ENCODE assay signal across 12 cellular contexts in the genomic region with DNA sequence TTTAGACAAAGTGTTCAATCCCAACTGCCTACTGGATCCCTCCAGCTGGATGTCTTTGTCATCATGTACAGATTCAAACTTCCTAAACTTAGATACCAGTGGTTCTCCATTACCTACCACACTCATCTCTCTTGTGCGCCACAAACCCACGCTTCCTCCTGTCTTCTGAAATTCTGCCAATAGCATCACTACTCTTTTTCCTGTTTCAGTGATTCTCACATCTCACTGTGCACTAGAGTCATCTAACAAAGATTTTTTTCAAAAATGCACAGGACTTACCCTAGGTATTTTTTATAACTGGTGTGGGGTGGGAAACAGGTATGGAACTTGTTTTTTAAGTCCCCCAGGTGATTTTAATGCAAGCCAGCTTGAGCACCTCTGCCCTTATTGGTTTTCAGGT. TPM values are rescaled to one million over a fixed set of nuclear protein-coding genes. Genes with fewer than 3 reads are reported as not detected.
DNase-seq lines count a peak whose midpoint lies in the region; ATAC-seq, FAIRE-seq and TF ChIP-seq lines count a peak whose summit lies in the region.
"Had no signal": no experiment of that assay in that cellular context is flagged by ENCODE, and none has a peak within 500 bp of the region (broad histone marks: within the 10 kb centered on the region; RNA-seq: fewer than 3 reads in every experiment).

No MANE protein-coding gene starts in this region.

- intact Hi-C loops in endothelial cell of umbilical vein (cut with micrococcal nuclease), result no loop called here

- no peak overlapping the region for H3K4me2 ChIP-seq in endothelial cell of umbilical vein (ENCODE audit: insufficient read depth, low read length)

- DNase-seq in ELR (ENCODE audit: low read depth), result peak; percentile 15
- DNase-seq in WERI-Rb-1, result no peak
- DNase-seq in endothelial cell of umbilical vein (ENCODE audit: low read depth, low spot score), result no peak
- DNase-seq in substantia nigra (lab: John Stamatoyannopoulos, UW), result no peak
- no peak for DNase-seq in COR-L47 (lab: John Stamatoyannopoulos, UW)
- DNase-seq: Calu3, NCI-H1105 treated with DMSO at 0.1 percent for 48 hours, NCI-H524 treated with DMSO at 0.1 percent for 48 hours, SHP77 had no signal

- CTCF ChIA-PET in endothelial cell of umbilical vein (lab: Charles Lee), result interaction anchor here (0.8 to 3.4 kb wide), 7 partner anchors 11 to 42 kb away, joined by 3 to 12 read pairs (median 5); partner anchors contain the start of gene CDH24

- POLR2A ChIA-PET in endothelial cell of umbilical vein (lab: Charles Lee), result no interaction called here

- ATAC-seq in GM19455 (IDR thresholded peaks at IDR 0.05; ENCODE audit: unreplicated experiment), result no peak

- H3K36me3 ChIP-seq in WERI-Rb-1 (peaks cover 65% of the 10 kb centered on the region), endothelial cell of umbilical vein (ENCODE audit: control insufficient read depth in 2 of 2, extremely low read depth in 1 of 2, insufficient read depth in 2 of 2, low read length in 2 of 2) (peaks cover 15 to 21% of the 10 kb centered on the region in 2 experiments)

- no peak for TF ChIP-seq POLR2A in endothelial cell of umbilical vein (IDR thresholded peaks at IDR 0.05; ENCODE audit: low read depth, low read length)

- H3K9me1 ChIP-seq in endothelial cell of umbilical vein (replicated peaks; ENCODE audit: control insufficient read depth, extremely low read depth, insufficient read depth, low read length), result no peaks in the 10 kb centered on the region

- FAIRE-seq in endothelial cell of umbilical vein (lab: Jason Lieb, UNC), result peak; percentile 26

- H3K9ac ChIP-seq in endothelial cell of umbilical vein (replicated peaks; ENCODE audit: extremely low read depth, insufficient read depth, low read length), result no peak overlapping the region

- TF ChIP-seq CTCF in WERI-Rb-1 (IDR thresholded peaks at IDR 0.05; ENCODE audit: low read depth, low read length), result no peak
- TF ChIP-seq CTCF in endothelial cell of umbilical vein (IDR thresholded peaks at IDR 0.05; ENCODE audit: extremely low read depth in 1 of 2, insufficient read depth in 1 of 2, low read depth in 1 of 2, low read length in 2 of 2), result no peak

- H4K20me1 ChIP-seq in endothelial cell of umbilical vein (replicated peaks; ENCODE audit: control insufficient read depth, extremely low read depth, insufficient read depth, low read length), result no peaks in the 10 kb centered on the region

- peaks cover 27% of the 10 kb centered on the region for H3K79me2 ChIP-seq in endothelial cell of umbilical vein (ENCODE audit: control insufficient read depth, insufficient read depth, low read length)

- H2AFZ ChIP-seq in endothelial cell of umbilical vein (ENCODE audit: low read depth, low read length), result no peak overlapping the region

- H3K4me3 ChIP-seq in WERI-Rb-1 (ENCODE audit: low read depth, low read length), result peak overlapping the region; percentile 22
- H3K4me3 ChIP-seq in endothelial cell of umbilical vein (replicated peaks in 1 of 3; ENCODE audit: insufficient read depth in 1 of 3, low read depth in 1 of 3, low read length in 3 of 3), result no peak overlapping the region
- H3K4me3 ChIP-seq: skin epidermis had no signal

- peak overlapping the region; percentile 93 for H3K27ac ChIP-seq in WERI-Rb-1
- H3K27ac ChIP-seq in endothelial cell of umbilical vein (ENCODE audit: insufficient read depth, low read depth, low read length), result no peak overlapping the region
- no peak overlapping the region for H3K27ac ChIP-seq in substantia nigra (ENCODE audit: low read depth, low read length, poor library complexity, severe bottlenecking)

- H3K9me3 ChIP-seq in WERI-Rb-1 (ENCODE audit: severe bottlenecking), result no peaks in the 10 kb centered on the region
- H3K9me3 ChIP-seq in endothelial cell of umbilical vein (replicated peaks; ENCODE audit: control insufficient read depth, insufficient read depth, low read length), result no peaks in the 10 kb centered on the region

- BruUV-seq in endothelial cell of umbilical vein (replicated peaks; lab: Mats Ljungman, UMichigan), result no TSS peak

- H3K27me3 ChIP-seq in WERI-Rb-1 (ENCODE audit: insufficient read depth, low read depth, severe bottlenecking), result no peaks in the 10 kb centered on the region
- no peaks in the 10 kb centered on the region for H3K27me3 ChIP-seq in endothelial cell of umbilical vein (ENCODE audit: control insufficient read depth in 2 of 2, insufficient read depth in 2 of 2, low read length in 2 of 2)

- H3K4me1 ChIP-seq in endothelial cell of umbilical vein (ENCODE audit: control insufficient read depth, extremely low read depth, insufficient read depth, low read length), result peaks cover 12% of the 10 kb centered on the region

- dilution Hi-C loops in endothelial cell of umbilical vein (cut with MboI; ENCODE audit: extremely low pct_ligation_motif_present, low sequenced_read_pairs), result no loop called here

TF ChIP-seq in endothelial cell of umbilical vein, 7 proteins besides CTCF, POLR2A, EP300 and RAD21:
- no peak for TF ChIP-seq JUN (IDR thresholded peaks at IDR 0.05; ENCODE audit: borderline replicate concordance, insufficient read depth, insufficient read length, low read depth)
- TF ChIP-seq FOS (IDR thresholded peaks at IDR 0.05; ENCODE audit: borderline replicate concordance, insufficient read depth, low read length), result no peak
- TF ChIP-seq GATA2 (IDR thresholded peaks at IDR 0.05; ENCODE audit: insufficient read depth, insufficient read length, low read depth, low read length), result no peak
- no peak for TF ChIP-seq MAX (IDR thresholded peaks at IDR 0.05; ENCODE audit: insufficient read depth, insufficient read length)
- no peak for TF ChIP-seq EZH2 (IDR thresholded peaks at IDR 0.05; ENCODE audit: borderline replicate concordance, low read depth, low read length, severe bottlenecking)
- no peak for TF ChIP-seq POLR2AphosphoS5 (IDR thresholded peaks at IDR 0.05; ENCODE audit: insufficient read depth, low read depth, low read length)
- TF ChIP-seq MYC (IDR thresholded peaks at IDR 0.05; ENCODE audit: low read depth, low read length), result no peak

RNA-seq across cellular contexts. Expression of gene PSMB5, which starts 5.9 kb away (rescaled TPM):
- total RNA-seq in endothelial cell of umbilical vein, result 214 and 236 TPM in 2 replicates
- 459 and 464 TPM in 2 replicates for polyA plus RNA-seq in endothelial cell of umbilical vein
- polyA plus RNA-seq in endothelial cell of umbilical vein (2011; cell fraction: cytosol; rRNA removed), result 355 and 404 TPM in 2 replicates
- polyA plus RNA-seq in endothelial cell of umbilical vein (2011; cell fraction: nucleus; rRNA removed), result 144 and 152 TPM in 2 replicates
- polyA plus RNA-seq in endothelial cell of umbilical vein (2012), result 223 and 262 TPM in 2 replicates
- polyA minus RNA-seq in endothelial cell of umbilical vein, result 286 and 312 TPM in 2 replicates
- polyA minus RNA-seq in endothelial cell of umbilical vein (2011; cell fraction: cytosol; rRNA and poly(A)+ RNA removed), result 207 TPM
- polyA minus RNA-seq in endothelial cell of umbilical vein (2011; cell fraction: nucleus; rRNA and poly(A)+ RNA removed), result 42.4 and 46.8 TPM in 2 replicates

RNA-seq across cellular contexts. Expression of gene PSMB11, which starts 13.2 kb away (rescaled TPM):
- not detected in 2 replicates for total RNA-seq in endothelial cell of umbilical vein
- polyA plus RNA-seq in endothelial cell of umbilical vein, result not detected in 2 replicates
- polyA plus RNA-seq in endothelial cell of umbilical vein (2011; cell fraction: cytosol; rRNA removed), result not detected in 2 replicates
- polyA plus RNA-seq in endothelial cell of umbilical vein (2011; cell fraction: nucleus; rRNA removed), result not detected in 2 replicates
- not detected in 2 replicates for polyA plus RNA-seq in endothelial cell of umbilical vein (2012)
- not detected in 2 replicates for polyA minus RNA-seq in endothelial cell of umbilical vein
- polyA minus RNA-seq in endothelial cell of umbilical vein (2011; cell fraction: cytosol; rRNA and poly(A)+ RNA removed), result not detected
- not detected in 2 replicates for polyA minus RNA-seq in endothelial cell of umbilical vein (2011; cell fraction: nucleus; rRNA and poly(A)+ RNA removed)
- total RNA-seq: Calu3 had no signal
- polyA plus RNA-seq: adipose tissue had no signal

RNA-seq across cellular contexts. Expression of gene C14orf93, which starts 18.9 kb away (rescaled TPM):
- 5.4 and 7.1 TPM in 2 replicates for total RNA-seq in endothelial cell of umbilical vein
- 9.2 and 10.0 TPM in 2 replicates for polyA plus RNA-seq in endothelial cell of umbilical vein
- polyA plus RNA-seq in endothelial cell of umbilical vein (2011; cell fraction: cytosol; rRNA removed), result 9.5 and 10.0 TPM in 2 replicates
- 11.5 and 18.1 TPM in 2 replicates for polyA plus RNA-seq in endothelial cell of umbilical vein (2011; cell fraction: nucleus; rRNA removed)
- polyA plus RNA-seq in endothelial cell of umbilical vein (2012), result 5.9 and 6.8 TPM in 2 replicates
- polyA minus RNA-seq in endothelial cell of umbilical vein, result 16.4 and 19.1 TPM in 2 replicates
- 5.2 TPM for polyA minus RNA-seq in endothelial cell of umbilical vein (2011; cell fraction: cytosol; rRNA and poly(A)+ RNA removed)
- polyA minus RNA-seq in endothelial cell of umbilical vein (2011; cell fraction: nucleus; rRNA and poly(A)+ RNA removed), result 5.0 and 6.1 TPM in 2 replicates

RNA-seq across cellular contexts. Expression of gene CDH24, which starts 28.5 kb away (rescaled TPM):
- total RNA-seq in endothelial cell of umbilical vein, result 20.2 and 21.7 TPM in 2 replicates
- polyA plus RNA-seq in endothelial cell of umbilical vein, result 52.9 and 63.1 TPM in 2 replicates
- polyA plus RNA-seq in endothelial cell of umbilical vein (2011; cell fraction: cytosol; rRNA removed), result 16.0 and 22.7 TPM in 2 replicates
- polyA plus RNA-seq in endothelial cell of umbilical vein (2011; cell fraction: nucleus; rRNA removed), result 173 and 192 TPM in 2 replicates
- 11.8 and 13.2 TPM in 2 replicates for polyA plus RNA-seq in endothelial cell of umbilical vein (2012)
- 36.3 and 46.1 TPM in 2 replicates for polyA minus RNA-seq in endothelial cell of umbilical vein
- 4.0 TPM for polyA minus RNA-seq in endothelial cell of umbilical vein (2011; cell fraction: cytosol; rRNA and poly(A)+ RNA removed)
- 35.7 and 41.4 TPM in 2 replicates for polyA minus RNA-seq in endothelial cell of umbilical vein (2011; cell fraction: nucleus; rRNA and poly(A)+ RNA removed)

RNA-seq across cellular contexts. Expression of gene AJUBA, which starts 46.4 kb away (rescaled TPM):
- 54.1 and 61.7 TPM in 2 replicates for total RNA-seq in endothelial cell of umbilical vein
- polyA plus RNA-seq in endothelial cell of umbilical vein, result 50.0 and 50.7 TPM in 2 replicates
- 41.4 and 44.7 TPM in 2 replicates for polyA plus RNA-seq in endothelial cell of umbilical vein (2011; cell fraction: cytosol; rRNA removed)
- polyA plus RNA-seq in endothelial cell of umbilical vein (2011; cell fraction: nucleus; rRNA removed), result 64.2 and 66.4 TPM in 2 replicates
- polyA plus RNA-seq in endothelial cell of umbilical vein (2012), result 24.6 and 40.3 TPM in 2 replicates
- polyA minus RNA-seq in endothelial cell of umbilical vein, result 144 and 157 TPM in 2 replicates
- polyA minus RNA-seq in endothelial cell of umbilical vein (2011; cell fraction: cytosol; rRNA and poly(A)+ RNA removed), result 62.4 TPM
- 65.9 and 69.6 TPM in 2 replicates for polyA minus RNA-seq in endothelial cell of umbilical vein (2011; cell fraction: nucleus; rRNA and poly(A)+ RNA removed)
